Comparison of ENCODE assay signal across 20 cellular contexts in genomic region chr19:2139385-2140192, GRCh38. TPM values are rescaled to one million over a fixed set of nuclear protein-coding genes. Genes with fewer than 3 reads are reported as not detected.
DNase-seq lines count a peak whose midpoint lies in the region; ATAC-seq and TF ChIP-seq lines count a peak whose summit lies in the region.
"Had no signal": no experiment of that assay in that cellular context is flagged by ENCODE, and none has a peak within 500 bp of the region (broad histone marks: within the 10 kb centered on the region; RNA-seq: fewer than 3 reads in every experiment).

No MANE protein-coding gene starts in this region.

- DNase-seq in chondrocyte (ENCODE audit: low spot score) (no peak), progenitor cell of endocrine pancreas (ENCODE audit: low spot score, unreplicated experiment) (no peak), NCI-H345 (lab: John Stamatoyannopoulos, UW) (no peak)
- DNase-seq: activated gamma-delta T cell treated with Interleukin-2 at 50 U/mL for 16 hours; brain microvascular endothelial cell; CD8-positive, alpha-beta T cell; colonic mucosa; DMS79; naive thymus-derived CD4-positive, alpha-beta T cell; NCI-H1694 treated with DMSO at 0.1 percent for 48 hours; NCI-H524; small intestine; stimulated activated naive CD8-positive, alpha-beta T cell treated with anti-CD3 and anti-CD28 coated beads, Interleukin-15, Interleukin-2, amounts not matched to agents 100 U/mL and 50 U/mL, for 24 hours; T-helper 2 cell; tibial artery; WERI-Rb-1 had no signal

- H3K27me3 Mint-ChIP-seq in chondrocyte (ENCODE audit: low read depth) (no peaks in the 10 kb centered on the region), progenitor cell of endocrine pancreas (no peaks in the 10 kb centered on the region)
- H3K27me3 Mint-ChIP-seq: naive thymus-derived CD4-positive, alpha-beta T cell had no signal

- TF ChIP-seq CTCF in HEK293 (tag by site-specific recombination; IDR thresholded peaks at IDR 0.05) (no peak), chondrocyte (IDR thresholded peaks at IDR 0.05) (no peak), progenitor cell of endocrine pancreas (IDR thresholded peaks at IDR 0.05; ENCODE audit: unreplicated experiment) (no peak)

- H3K36me3 Mint-ChIP-seq in chondrocyte (ENCODE audit: low read depth) (peaks cover 8% of the 10 kb centered on the region), progenitor cell of endocrine pancreas (ENCODE audit: insufficient read depth) (peaks cover 7% of the 10 kb centered on the region)

- POLR2A ChIA-PET in HEK293 (lab: Yijun Ruan, JAX): no interaction called here

- H3K9me3 Mint-ChIP-seq in chondrocyte (ENCODE audit: low read depth) (no peaks in the 10 kb centered on the region), progenitor cell of endocrine pancreas (ENCODE audit: low read depth) (no peaks in the 10 kb centered on the region)
- H3K9me3 Mint-ChIP-seq: CD8-positive, alpha-beta T cell; naive thymus-derived CD4-positive, alpha-beta T cell had no signal

- CTCF ChIA-PET in HEK293 (lab: Yijun Ruan, JAX): no interaction called here

- H3K4me3 Mint-ChIP-seq in chondrocyte (ENCODE audit: unreplicated experiment): no peak overlapping the region
- H3K4me3 Mint-ChIP-seq in progenitor cell of endocrine pancreas (ENCODE audit: low read depth): no peak overlapping the region
- H3K4me3 Mint-ChIP-seq: CD8-positive, alpha-beta T cell; naive thymus-derived CD4-positive, alpha-beta T cell had no signal

- ATAC-seq in GM18498 (IDR thresholded peaks at IDR 0.05; ENCODE audit: unreplicated experiment): no peak
- ATAC-seq: CD8-positive, alpha-beta T cell; naive thymus-derived CD4-positive, alpha-beta T cell; stimulated activated naive CD8-positive, alpha-beta T cell treated with anti-CD3 and anti-CD28 coated beads, Interleukin-15, Interleukin-2, amounts not matched to agents 100 U/mL and 50 U/mL, for 24 hours had no signal

- no peaks in the 10 kb centered on the region for H3K4me1 ChIP-seq in HEK293 (ENCODE audit: control insufficient read depth, insufficient read depth, low read length)
- H3K4me1 ChIP-seq: colonic mucosa, HAP-1 had no signal

- peaks cover 19 to 63% of the 10 kb centered on the region in 2 experiments; a peak in 2 of 3 replicates for H3K36me3 ChIP-seq in HEK293 (ENCODE audit: control insufficient read depth in 2 of 2, insufficient read depth in 1 of 2, low read length in 2 of 2)

- peak overlapping the region; percentile 40; the same call in 1 of the 2 replicates for H3K27ac ChIP-seq in HEK293 (ENCODE audit: extremely low read depth, low read depth, low read length)
- H3K27ac ChIP-seq: brain microvascular endothelial cell, colonic mucosa, SK-N-MC, tibial artery, WERI-Rb-1 had no signal

- H3K27ac Mint-ChIP-seq in chondrocyte (ENCODE audit: unreplicated experiment): peak overlapping the region; percentile 49
- H3K27ac Mint-ChIP-seq in progenitor cell of endocrine pancreas: peak overlapping the region; percentile 87
- H3K27ac Mint-ChIP-seq: CD8-positive, alpha-beta T cell had no signal

- no peaks in the 10 kb centered on the region for H3K9me3 ChIP-seq in HEK293 (ENCODE audit: control insufficient read depth, insufficient read depth, low read depth, low read length)
- H3K9me3 ChIP-seq: colonic mucosa, HAP-1, tibial artery had no signal

- H3K4me1 Mint-ChIP-seq in chondrocyte (ENCODE audit: low read depth): peaks cover 8% of the 10 kb centered on the region
- H3K4me1 Mint-ChIP-seq in progenitor cell of endocrine pancreas (ENCODE audit: low read depth): no peaks in the 10 kb centered on the region

- no peak overlapping the region for H3K4me3 ChIP-seq in HEK293 (ENCODE audit: low read depth, low read length)
- H3K4me3 ChIP-seq: colonic mucosa, HAP-1, SK-N-MC, tibial artery had no signal

TF ChIP-seq in HEK293, 187 proteins besides CTCF, POLR2A, EP300 and RAD21:
- TF ChIP-seq ZNF202 (tag by site-specific recombination; IDR thresholded peaks at IDR 0.05; ENCODE audit: borderline replicate concordance) (no peak), EGR2 (tag by site-specific recombination; IDR thresholded peaks at IDR 0.05; ENCODE audit: low read depth) (no peak), ZNF394 (tag by site-specific recombination; IDR thresholded peaks at IDR 0.05; ENCODE audit: borderline replicate concordance) (no peak), ZNF280D (tag by site-specific recombination; IDR thresholded peaks at IDR 0.05) (no peak), ZNF433 (tag by site-specific recombination; IDR thresholded peaks at IDR 0.05; ENCODE audit: low read depth) (no peak), ZNF707 (tag by site-specific recombination; IDR thresholded peaks at IDR 0.05) (no peak), ZNF555 (tag by site-specific recombination; conservative IDR thresholded peaks at IDR 0.05) (no peak), HOXC10 (CRISPR knock-in tag; IDR thresholded peaks at IDR 0.05) (no peak), ZNF18 (tag by site-specific recombination; IDR thresholded peaks at IDR 0.05) (no peak), ZNF24 (tag by site-specific recombination; IDR thresholded peaks at IDR 0.05) (no peak)

RNA-seq across cellular contexts. Expression of gene AP3D1, which starts 11.8 kb away (rescaled TPM):
- 139 to 157 TPM (median 144 TPM) in 3 replicates for total RNA-seq in chondrocyte
- 123 and 131 TPM in 2 replicates for total RNA-seq in progenitor cell of endocrine pancreas

RNA-seq across cellular contexts. Expression of gene DOT1L, which starts 24.1 kb away (rescaled TPM):
- 24.0 to 26.2 TPM (median 24.9 TPM) in 3 replicates for total RNA-seq in chondrocyte
- 102 and 106 TPM in 2 replicates for total RNA-seq in progenitor cell of endocrine pancreas

RNA-seq across cellular contexts. Expression of gene IZUMO4, which starts 42.9 kb away (rescaled TPM):
- total RNA-seq in chondrocyte: 2.4 to 3.9 TPM (median 3.2 TPM) in 3 replicates
- total RNA-seq in progenitor cell of endocrine pancreas: 15.9 and 16.5 TPM in 2 replicates

RNA-seq across cellular contexts. Expression of gene MOB3A, which starts 43.5 kb away (rescaled TPM):
- total RNA-seq in chondrocyte (34.6 to 48.0 TPM (median 45.5 TPM) in 3 replicates), progenitor cell of endocrine pancreas (33.2 and 38.5 TPM in 2 replicates)
